In genomic region chr1:15148004-15148403, GRCh38 we compare ENCODE assay signal across 2 cellular contexts.
A peak's percentile ranks its signal among the peaks of the same experiment; 100 is the strongest.
TF ChIP-seq lines count a peak whose summit lies in the region.

No MANE protein-coding gene starts in this region.

TF ChIP-seq in IMR-90, 13 proteins besides CTCF, POLR2A, EP300 and RAD21:
- TF ChIP-seq CHD1 (IDR thresholded peaks at IDR 0.05; ENCODE audit: low read depth, low read length) = no peak
- TF ChIP-seq ELK1 (IDR thresholded peaks at IDR 0.05; ENCODE audit: borderline replicate concordance, low read depth, low read length) = no peak

TF ChIP-seq in K562, 482 proteins besides CTCF, POLR2A, EP300 and RAD21:
- TF ChIP-seq C11orf30 (IDR thresholded peaks at IDR 0.05; ENCODE audit: low read depth) (peak; percentile 42; the same call in 1 of the 2 replicates), ZFP1 (CRISPR knock-in tag; IDR thresholded peaks at IDR 0.05) (no peak), HDAC6 (IDR thresholded peaks at IDR 0.05; ENCODE audit: low read depth, low read length) (no peak), RBM17 (IDR thresholded peaks at IDR 0.05; ENCODE audit: borderline replicate concordance, low read depth, low read length) (no peak), MAFG (tag; conservative IDR thresholded peaks at IDR 0.05) (peak; percentile 25; the same call in 1 of the 2 replicates), NBN (IDR thresholded peaks at IDR 0.05; ENCODE audit: low read depth) (no peak), ZNF316 (IDR thresholded peaks at IDR 0.05) (0 out of 2 replicates have a peak, but pooled peaks have one; percentile 50)
